ENCODE assay signal across 8 cellular contexts in genomic region chr10:132538031-132538789, GRCh38. TPM values are rescaled to one million over a fixed set of nuclear protein-coding genes. Genes with fewer than 3 reads are reported as not detected.
A peak's percentile ranks its signal among the peaks of the same experiment; 100 is the strongest.
DNase-seq lines count a peak whose midpoint lies in the region; ATAC-seq and TF ChIP-seq lines count a peak whose summit lies in the region.

No MANE protein-coding gene starts in this region.

- intact Hi-C loops in activated B cell treated with CpG ODN at 0.5 μM for 24 hours (cut with micrococcal nuclease), result no loop called here

- peak; percentile 64 for DNase-seq in DMS53 (lab: John Stamatoyannopoulos, UW)
- DNase-seq in DMS53 treated with DMSO at 0.1 percent for 48 hours (lab: John Stamatoyannopoulos, UW; ENCODE audit: unreplicated experiment), result no peak
- no peak for DNase-seq in activated B cell treated with CpG ODN at 0.5 μM for 24 hours
- DNase-seq in glutamatergic neuron, result no peak
- no peak for DNase-seq in progenitor cell of endocrine pancreas (ENCODE audit: low spot score, unreplicated experiment)
- no peak for DNase-seq in NK-92 treated with Interleukin-12 subunit alpha and Interleukin-12 subunit beta, amount 100 ng/mL, for 24 hours (lab: John Stamatoyannopoulos, UW)
- DNase-seq in ureter (ENCODE audit: low spot score), result no peak
- DNase-seq in cerebellar nuclear complex (lab: John Stamatoyannopoulos, UW), result no peak

- CTCF ChIA-PET in activated B cell treated with CpG ODN at 0.5 μM for 24 hours (lab: Charles Lee), result interaction anchor here (2.9 kb wide), 1 partner anchor 13 kb away, joined by 11 read pairs; no protein-coding TSS in a partner anchor

- H3K27me3 Mint-ChIP-seq in activated B cell treated with CpG ODN at 0.5 μM for 24 hours, result no peaks in the 10 kb centered on the region
- H3K27me3 Mint-ChIP-seq in glutamatergic neuron (ENCODE audit: unreplicated experiment), result peaks cover 7% of the 10 kb centered on the region
- peaks cover 8% of the 10 kb centered on the region for H3K27me3 Mint-ChIP-seq in progenitor cell of endocrine pancreas

- TF ChIP-seq CTCF in activated B cell treated with CpG ODN at 0.5 μM for 24 hours (IDR thresholded peaks at IDR 0.05), result no peak
- TF ChIP-seq CTCF in glutamatergic neuron (IDR thresholded peaks at IDR 0.05; ENCODE audit: partially characterized antibody, unreplicated experiment), result no peak
- TF ChIP-seq CTCF in progenitor cell of endocrine pancreas (IDR thresholded peaks at IDR 0.05; ENCODE audit: unreplicated experiment), result no peak

- ATAC-seq in activated B cell treated with CpG ODN at 0.5 μM for 24 hours (ENCODE audit: low read depth), result no peak

- H3K9me3 Mint-ChIP-seq in activated B cell treated with CpG ODN at 0.5 μM for 24 hours (no peaks in the 10 kb centered on the region), glutamatergic neuron (ENCODE audit: unreplicated experiment) (peaks cover 1% of the 10 kb centered on the region), progenitor cell of endocrine pancreas (ENCODE audit: low read depth) (no peaks in the 10 kb centered on the region)

- peak overlapping the region; percentile 91 for H3K4me3 Mint-ChIP-seq in activated B cell treated with CpG ODN at 0.5 μM for 24 hours
- H3K4me3 Mint-ChIP-seq in glutamatergic neuron (ENCODE audit: unreplicated experiment), result peak overlapping the region; percentile 86
- H3K4me3 Mint-ChIP-seq in progenitor cell of endocrine pancreas (ENCODE audit: low read depth), result peak overlapping the region; percentile 87

- peaks cover 62% of the 10 kb centered on the region for H3K4me1 Mint-ChIP-seq in activated B cell treated with CpG ODN at 0.5 μM for 24 hours
- peaks cover 20% of the 10 kb centered on the region for H3K4me1 Mint-ChIP-seq in glutamatergic neuron (ENCODE audit: low read depth, unreplicated experiment)
- H3K4me1 Mint-ChIP-seq in progenitor cell of endocrine pancreas (ENCODE audit: low read depth), result peaks cover 27% of the 10 kb centered on the region

- POLR2A ChIA-PET in activated B cell treated with CpG ODN at 0.5 μM for 24 hours (lab: Charles Lee), result interaction anchor here (0.7 to 2.6 kb wide), 6 partner anchors 10 to 141 kb away, joined by 3 to 22 read pairs (median 8); partner anchors contain the start of gene PWWP2B

- H3K36me3 Mint-ChIP-seq in activated B cell treated with CpG ODN at 0.5 μM for 24 hours (ENCODE audit: low read depth) (peaks cover 13% of the 10 kb centered on the region), glutamatergic neuron (ENCODE audit: unreplicated experiment) (no peaks in the 10 kb centered on the region), progenitor cell of endocrine pancreas (ENCODE audit: insufficient read depth) (no peaks in the 10 kb centered on the region)

- H3K27ac Mint-ChIP-seq in activated B cell treated with CpG ODN at 0.5 μM for 24 hours (peak overlapping the region; percentile 79), glutamatergic neuron (ENCODE audit: unreplicated experiment) (peak overlapping the region; percentile 64), progenitor cell of endocrine pancreas (peak overlapping the region; percentile 89)

RNA-seq across cellular contexts. Expression of gene INPP5A, which starts 0.6 kb away (rescaled TPM):
- 20.5 and 24.9 TPM in 2 replicates for total RNA-seq in activated B cell treated with CpG ODN at 0.5 μM for 24 hours
- total RNA-seq in glutamatergic neuron (ENCODE audit: unreplicated experiment), result 36.3 TPM
- 30.0 and 30.6 TPM in 2 replicates for total RNA-seq in progenitor cell of endocrine pancreas
- total RNA-seq in ureter, result 63.5 TPM
